Comparison of ENCODE assay signal across 1 cellular context in genomic region chr2:36380624-36381481, GRCh38.
TF ChIP-seq lines count a peak whose summit lies in the region.

No MANE protein-coding gene starts in this region.

TF ChIP-seq in HepG2, 621 proteins besides CTCF, POLR2A, EP300 and RAD21 (continued from another document and continues in another):
- TF ChIP-seq ZNF142 (CRISPR knock-in tag; IDR thresholded peaks at IDR 0.05) (peak; percentile 37; the same call in 1 of the 2 replicates), HOXA7 (CRISPR knock-in tag; IDR thresholded peaks at IDR 0.05) (no peak), ZNF33A (CRISPR knock-in tag; IDR thresholded peaks at IDR 0.05; ENCODE audit: borderline replicate concordance) (no peak), NFKBIZ (CRISPR knock-in tag; IDR thresholded peaks at IDR 0.05) (peak; percentile 71; the same call in 1 of the 2 replicates), REPIN1 (CRISPR knock-in tag; IDR thresholded peaks at IDR 0.05; ENCODE audit: borderline replicate concordance, low read depth) (no peak), ZSCAN25 (CRISPR knock-in tag; IDR thresholded peaks at IDR 0.05) (peak; percentile 91), ZEB1 (IDR thresholded peaks at IDR 0.05; ENCODE audit: insufficient replicate concordance, low read depth) (peak; percentile 93), ASH2L (IDR thresholded peaks at IDR 0.05; ENCODE audit: insufficient read length, low read depth, low read length) (peak; percentile 85), GATAD2A (CRISPR knock-in tag; IDR thresholded peaks at IDR 0.05) (peak; percentile 96), TERF1 (CRISPR knock-in tag; IDR thresholded peaks at IDR 0.05) (no peak), ZNF382 (CRISPR knock-in tag; IDR thresholded peaks at IDR 0.05; ENCODE audit: borderline replicate concordance) (no peak), LBX2 (CRISPR knock-in tag; IDR thresholded peaks at IDR 0.05; ENCODE audit: borderline replicate concordance) (no peak), KLF11 (CRISPR knock-in tag; IDR thresholded peaks at IDR 0.05) (no peak), TFE3 (CRISPR knock-in tag; IDR thresholded peaks at IDR 0.05) (peak; percentile 74), ARHGAP35 (CRISPR knock-in tag; IDR thresholded peaks at IDR 0.05; ENCODE audit: borderline replicate concordance) (no peak), CEBPZ (IDR thresholded peaks at IDR 0.05; ENCODE audit: low read length) (no peak), ZNF251 (CRISPR knock-in tag; IDR thresholded peaks at IDR 0.05) (no peak), ZNF446 (CRISPR knock-in tag; IDR thresholded peaks at IDR 0.05) (no peak), PHB2 (IDR thresholded peaks at IDR 0.05; ENCODE audit: partially characterized antibody) (no peak), TAF1 (CRISPR knock-in tag; IDR thresholded peaks at IDR 0.05) (no peak), JDP2 (CRISPR knock-in tag; IDR thresholded peaks at IDR 0.05; ENCODE audit: borderline replicate concordance) (no peak; the same call in 1 of the 2 replicates), ZBTB20 (CRISPR knock-in tag; IDR thresholded peaks at IDR 0.05; ENCODE audit: borderline replicate concordance, low read depth) (peak; percentile 95; the same call in 1 of the 2 replicates), NCOA1 (CRISPR knock-in tag; IDR thresholded peaks at IDR 0.05) (peak; percentile 99), ZNF556 (CRISPR knock-in tag; IDR thresholded peaks at IDR 0.05; ENCODE audit: borderline replicate concordance) (peak; percentile 99), ZNF253 (CRISPR knock-in tag; IDR thresholded peaks at IDR 0.05; ENCODE audit: borderline replicate concordance) (no peak), SIN3B (IDR thresholded peaks at IDR 0.05; ENCODE audit: low read length) (peak; percentile 51; the same call in 1 of the 2 replicates), SALL2 (CRISPR knock-in tag; IDR thresholded peaks at IDR 0.05) (peak; percentile 72; the same call in 1 of the 2 replicates), ZNF317 (CRISPR knock-in tag; IDR thresholded peaks at IDR 0.05) (peak; percentile 86; the same call in 1 of the 2 replicates), ZNF280B (CRISPR knock-in tag; IDR thresholded peaks at IDR 0.05; ENCODE audit: borderline replicate concordance) (no peak; the same call in 1 of the 2 replicates), ZNF598 (CRISPR knock-in tag; IDR thresholded peaks at IDR 0.05; ENCODE audit: borderline replicate concordance) (no peak), GLI4 (CRISPR knock-in tag; IDR thresholded peaks at IDR 0.05; ENCODE audit: borderline replicate concordance) (no peak), KAT8 (CRISPR knock-in tag; IDR thresholded peaks at IDR 0.05) (peak; percentile 82), RORA (CRISPR knock-in tag; IDR thresholded peaks at IDR 0.05) (0 out of 2 replicates have a peak, but pooled peaks have one; percentile 71), FUBP1 (CRISPR knock-in tag; IDR thresholded peaks at IDR 0.05; ENCODE audit: borderline replicate concordance) (no peak), ISL2 (CRISPR knock-in tag; IDR thresholded peaks at IDR 0.05) (peak; percentile 88), ZNF883 (CRISPR knock-in tag; IDR thresholded peaks at IDR 0.05; ENCODE audit: not compliant biosample characterization) (no peak), NR2F2 (IDR thresholded peaks at IDR 0.05; ENCODE audit: borderline replicate concordance, low read depth) (peak; percentile 96), ZNF3 (CRISPR knock-in tag; IDR thresholded peaks at IDR 0.05) (no peak), NFRKB (IDR thresholded peaks at IDR 0.05) (no peak), NFATC3 (CRISPR knock-in tag; IDR thresholded peaks at IDR 0.05) (peak; percentile 28; the same call in 1 of the 2 replicates), UBTF (CRISPR knock-in tag; IDR thresholded peaks at IDR 0.05) (peak; percentile 92), ZNF800 (CRISPR knock-in tag; IDR thresholded peaks at IDR 0.05) (no peak; the same call in 1 of the 2 replicates)
